1 cellular context compared by ENCODE assay signal in the genomic region with DNA sequence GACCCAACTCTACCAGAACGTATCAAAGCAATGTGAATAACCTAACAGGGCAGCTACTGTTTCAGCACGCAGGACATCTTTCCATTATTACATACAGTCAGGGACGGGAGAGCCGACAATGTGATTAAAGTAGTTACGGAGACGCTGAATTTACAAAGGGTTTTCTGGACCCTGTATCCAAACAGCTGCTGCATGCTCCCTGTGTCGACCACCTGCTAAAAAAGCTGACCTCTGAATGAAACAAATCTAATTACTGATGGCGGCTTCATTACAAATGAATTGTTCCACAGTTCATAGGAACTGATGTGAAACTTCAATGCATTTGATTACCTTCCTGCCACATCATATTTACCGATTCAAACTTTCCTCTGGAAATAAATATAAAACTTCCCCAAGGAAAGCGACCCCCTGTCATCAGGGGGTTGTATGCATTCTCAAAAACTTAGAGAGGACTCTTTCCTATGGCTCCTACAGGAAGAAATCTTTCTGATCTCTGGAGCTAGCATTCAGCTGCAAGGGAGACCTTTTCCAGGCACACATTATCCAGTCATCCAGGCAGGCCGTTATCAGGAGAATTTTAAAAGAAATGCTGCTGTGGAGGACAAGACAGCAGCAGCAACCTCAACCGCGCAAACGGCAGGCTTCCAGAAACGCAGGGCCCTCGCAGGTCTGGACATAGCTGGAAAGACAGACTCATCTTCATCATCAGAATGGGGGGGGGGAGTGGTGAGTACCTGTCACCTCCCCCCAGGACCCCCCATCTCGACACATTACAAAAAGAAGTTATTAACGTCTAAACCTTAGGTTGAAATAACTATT.
TF ChIP-seq lines count a peak whose summit lies in the region.

No MANE protein-coding gene starts in this region.

TF ChIP-seq in neural cell, 6 proteins besides CTCF, POLR2A, EP300 and RAD21 (continued from another document):
- no peak for TF ChIP-seq TAF1 (IDR thresholded peaks at IDR 0.05; ENCODE audit: low read depth)
- TF ChIP-seq MXI1 (conservative IDR thresholded peaks at IDR 0.05; ENCODE audit: poor library complexity, severe bottlenecking) = peak; percentile 33
- TF ChIP-seq POLR2AphosphoS5 (IDR thresholded peaks at IDR 0.05) = peak; percentile 18
- no peak for TF ChIP-seq REST (IDR thresholded peaks at IDR 0.05; ENCODE audit: borderline replicate concordance)
- TF ChIP-seq EZH2 (IDR thresholded peaks at IDR 0.05; ENCODE audit: borderline replicate concordance, insufficient read depth, low read length, poor library complexity, severe bottlenecking) = no peak
